In the genomic region with DNA sequence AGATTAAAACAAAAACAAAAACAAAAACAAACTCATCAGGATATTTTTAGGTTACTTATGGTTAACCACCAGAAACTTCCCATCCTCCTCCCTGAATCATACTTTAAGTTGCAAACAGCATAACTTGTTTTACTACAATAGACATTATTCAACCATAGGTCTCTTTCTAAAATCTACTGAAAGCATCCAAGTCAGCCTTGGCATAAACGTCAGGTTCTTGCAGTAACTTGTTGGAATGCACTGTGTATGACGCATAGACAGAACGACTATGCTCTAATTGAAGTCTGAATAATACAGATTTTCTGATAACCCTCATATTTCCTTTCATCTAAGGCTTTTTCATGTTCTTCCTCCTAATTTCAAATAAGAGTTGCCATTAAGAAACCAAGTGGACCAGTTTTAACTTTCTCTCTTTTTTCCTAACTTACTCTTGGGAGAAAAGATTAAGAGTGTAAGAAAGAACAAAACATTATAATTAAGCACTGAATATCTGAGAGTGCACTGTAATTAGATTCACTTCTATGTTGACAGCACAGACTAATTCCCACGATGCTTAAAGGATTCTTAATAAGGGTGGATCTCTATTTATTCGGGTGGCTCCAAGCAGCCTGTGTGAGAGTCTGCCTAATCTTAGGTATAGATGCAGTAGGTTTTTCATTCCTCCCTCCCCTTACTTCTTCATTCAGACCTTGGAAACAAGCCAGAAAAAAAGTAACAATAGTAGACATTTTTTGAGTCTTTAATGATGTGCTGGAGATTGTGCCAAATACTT, we compare ENCODE assay signal across 7 cellular contexts.
DNase-seq lines count a peak whose midpoint lies in the region; ATAC-seq, FAIRE-seq and TF ChIP-seq lines count a peak whose summit lies in the region.
"Not testable (repeated sequence)": the region's sequence is repeated elsewhere in the genome, so short reads cannot be mapped to it uniquely, and the experiment has no call there.

No MANE protein-coding gene starts in this region.

- TF ChIP-seq EP300 in suprapubic skin (IDR thresholded peaks at IDR 0.05): not testable (repeated sequence)

- H3K9ac ChIP-seq in mammary epithelial cell (ENCODE audit: insufficient read depth, low read length): not testable (repeated sequence)

- not testable (repeated sequence) for H3K4me3 ChIP-seq in mammary epithelial cell (replicated peaks in 1 of 3; ENCODE audit: insufficient read depth in 1 of 3, low read depth in 2 of 3, low read length in 3 of 3); suprapubic skin

- WGBS in mammary epithelial cell (ENCODE audit: low coverage, missing lambda C conversion rate): 1% methylated on average over 5 of the region's 5 CpGs
- WGBS in suprapubic skin: 41% methylated on average over 5 of the region's 5 CpGs

- intact Hi-C loops in mammary epithelial cell (cut with micrococcal nuclease): not testable (repeated sequence)

- in situ Hi-C loops in mammary epithelial cell (cut with MboI; ENCODE audit: low sequenced_read_pairs in 2 of 2): not testable (repeated sequence)

- H3K79me2 ChIP-seq in mammary epithelial cell (ENCODE audit: insufficient read depth, low read length): not testable (repeated sequence)

- H4K20me1 ChIP-seq in mammary epithelial cell (ENCODE audit: insufficient read depth, low read length): not testable (repeated sequence)

- not testable (repeated sequence) for H3K9me3 ChIP-seq in mammary epithelial cell (replicated peaks; ENCODE audit: insufficient read depth, low read length); suprapubic skin

- peak overlapping the region; percentile 57 for H3K4me2 ChIP-seq in mammary epithelial cell (ENCODE audit: insufficient read depth, low read depth, low read length)

- peak; percentile 98 for ATAC-seq in esophagus mucosa

- not testable (repeated sequence) for H3K36me3 ChIP-seq in mammary epithelial cell (ENCODE audit: insufficient read depth, low read length); suprapubic skin

- FAIRE-seq in D721Med (lab: Jason Lieb, UNC): not testable (repeated sequence)
- peak; percentile 44 for FAIRE-seq in frontal cortex (lab: Jason Lieb, UNC)

- CTCF ChIA-PET in RWPE1 (lab: Yijun Ruan, JAX); mammary epithelial cell (lab: Charles Lee; ENCODE audit: low non-redundant PET): not testable (repeated sequence)

- not testable (repeated sequence) for H3K27me3 ChIP-seq in mammary epithelial cell (ENCODE audit: insufficient read depth, low read length); suprapubic skin

- not testable (repeated sequence) for TF ChIP-seq CTCF in D721Med (IDR thresholded peaks at IDR 0.05; ENCODE audit: insufficient read depth, missing control alignments); RWPE1 (conservative IDR thresholded peaks at IDR 0.05; ENCODE audit: low read depth); mammary epithelial cell (conservative IDR thresholded peaks at IDR 0.05 in 1 of 2, IDR thresholded peaks at IDR 0.05 in 1 of 2; ENCODE audit: extremely low read depth in 1 of 2, insufficient read depth in 1 of 2, low read depth in 1 of 2, low read length in 2 of 2); suprapubic skin (IDR thresholded peaks at IDR 0.05)

- peak; percentile 12 for DNase-seq in D721Med (ENCODE audit: insufficient read length, low spot score)
- DNase-seq in LHCN-M2 (ENCODE audit: low read depth): peak; percentile 24
- peak; percentile 26 for DNase-seq in RWPE1 (ENCODE audit: low spot score)
- peak; percentile 94 for DNase-seq in mammary epithelial cell
- DNase-seq in frontal cortex (ENCODE audit: low spot score in 2 of 2); suprapubic skin (ENCODE audit: low spot score in 2 of 2): not testable (repeated sequence)

- H2AFZ ChIP-seq in mammary epithelial cell (ENCODE audit: low read depth, low read length): peak overlapping the region; percentile 56

- POLR2A ChIA-PET in RWPE1 (lab: Yijun Ruan, JAX; ENCODE audit: low non-redundant PET): not testable (repeated sequence)

- dilution Hi-C loops in mammary epithelial cell (cut with HindIII; ENCODE audit: low sequenced_read_pairs): not testable (repeated sequence)

- not testable (repeated sequence) for TF ChIP-seq POLR2A in suprapubic skin (IDR thresholded peaks at IDR 0.05)

- not testable (repeated sequence) for BruUV-seq in mammary epithelial cell (replicated peaks; lab: Mats Ljungman, UMichigan)

- H3K27ac ChIP-seq in RWPE1: not testable (repeated sequence)
- peak overlapping the region; percentile 64 for H3K27ac ChIP-seq in mammary epithelial cell (ENCODE audit: insufficient read depth, low read depth, low read length)
- H3K27ac ChIP-seq in suprapubic skin: peak overlapping the region; percentile 80

- peaks cover 15% of the 10 kb centered on the region for H3K4me1 ChIP-seq in mammary epithelial cell (ENCODE audit: insufficient read depth, low read length)
- H3K4me1 ChIP-seq in suprapubic skin: not testable (repeated sequence)
